In genomic region chr1:150267896-150268295, GRCh38 we compare ENCODE assay signal across 1 cellular context.
TF ChIP-seq lines count a peak whose summit lies in the region.

No MANE protein-coding gene starts in this region.

TF ChIP-seq in endothelial cell of umbilical vein, 7 proteins besides CTCF, POLR2A, EP300 and RAD21:
- no peak for TF ChIP-seq GATA2 (IDR thresholded peaks at IDR 0.05; ENCODE audit: insufficient read depth, insufficient read length, low read depth, low read length)
- no peak for TF ChIP-seq MAX (IDR thresholded peaks at IDR 0.05; ENCODE audit: insufficient read depth, insufficient read length)
- TF ChIP-seq POLR2AphosphoS5 (IDR thresholded peaks at IDR 0.05; ENCODE audit: insufficient read depth, low read depth, low read length): no peak
- no peak for TF ChIP-seq MYC (IDR thresholded peaks at IDR 0.05; ENCODE audit: low read depth, low read length)
- no peak for TF ChIP-seq JUN (IDR thresholded peaks at IDR 0.05; ENCODE audit: borderline replicate concordance, insufficient read depth, insufficient read length, low read depth)
- no peak for TF ChIP-seq EZH2 (IDR thresholded peaks at IDR 0.05; ENCODE audit: borderline replicate concordance, low read depth, low read length, severe bottlenecking)
- no peak for TF ChIP-seq FOS (IDR thresholded peaks at IDR 0.05; ENCODE audit: borderline replicate concordance, insufficient read depth, low read length)
TF ChIP-seq in endothelial cell of umbilical vein: peak in this region for 0.
